8 cellular contexts compared by ENCODE assay signal in the genomic region with DNA sequence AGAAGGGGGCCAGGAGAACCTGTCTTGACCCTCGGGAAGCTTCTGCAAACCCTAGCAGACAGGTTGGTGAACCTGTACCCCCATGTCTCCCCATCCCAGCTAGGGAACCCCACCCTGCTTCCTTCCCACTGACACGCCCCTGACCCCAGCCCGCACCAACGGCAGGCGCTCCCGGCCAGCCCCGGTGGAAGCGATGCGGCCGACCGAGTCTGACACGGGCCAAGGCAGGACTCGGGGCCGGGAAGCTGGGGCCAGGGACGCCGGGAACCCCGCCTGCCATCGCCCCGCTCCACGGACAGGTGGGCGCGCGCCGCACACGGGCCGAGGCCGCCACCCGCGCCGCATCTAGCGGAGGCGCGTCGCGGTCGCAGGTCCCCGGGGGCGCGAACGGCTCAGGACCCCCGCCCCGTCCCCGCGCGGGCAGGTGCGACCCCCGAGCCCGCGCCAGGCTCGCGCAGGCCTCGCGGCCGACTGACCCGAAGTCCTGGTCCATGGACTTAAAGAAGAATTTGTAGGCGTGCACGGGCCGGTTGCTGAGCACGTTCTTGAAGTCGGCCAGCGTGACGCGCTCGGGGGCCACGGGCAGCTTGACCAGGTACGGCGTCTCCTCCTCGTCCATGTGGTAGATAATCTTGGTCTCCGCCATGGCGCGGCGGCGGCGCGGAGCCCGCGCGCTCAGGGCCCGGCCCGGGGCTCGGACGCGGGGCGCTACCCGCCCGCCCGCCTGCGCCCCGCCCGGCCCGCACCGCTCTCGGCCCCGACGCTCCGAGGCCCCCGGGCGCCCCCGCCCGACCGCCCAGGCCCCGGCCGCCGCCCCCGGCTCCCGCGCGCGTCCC. TPM values are rescaled to one million over a fixed set of nuclear protein-coding genes. Genes with fewer than 3 reads are reported as not detected.
A peak's percentile ranks its signal among the peaks of the same experiment; 100 is the strongest.
DNase-seq lines count a peak whose midpoint lies in the region; FAIRE-seq and TF ChIP-seq lines count a peak whose summit lies in the region.

No MANE protein-coding gene starts in this region.

- no peak overlapping the region; the same call in 1 of the 2 replicates for H3K18ac ChIP-seq in H1 (ENCODE audit: extremely low read depth, low read length)

- no peak overlapping the region for H3K56ac ChIP-seq in H1 (replicated peaks; ENCODE audit: insufficient read length, low read depth, low read length)

- H2BK120ac ChIP-seq in H1 (replicated peaks; ENCODE audit: low read depth, low read length) = no peak overlapping the region

- H2BK15ac ChIP-seq in H1 (ENCODE audit: low read length) = no peak overlapping the region

- peaks cover 14% of the 10 kb centered on the region; the same call in 1 of the 2 replicates for H3K23me2 ChIP-seq in H1 (ENCODE audit: low read depth, low read length)

- H3K4me1 ChIP-seq in HEK293 (ENCODE audit: control insufficient read depth, insufficient read depth, low read length) (peaks cover 10% of the 10 kb centered on the region), H1 (replicated peaks in 1 of 4; ENCODE audit: control insufficient read depth in 3 of 4, insufficient read depth in 4 of 4, low read length in 3 of 4) (peaks cover 0 to 38% (median 27%) of the 10 kb centered on the region in 4 experiments; a peak in 6 of 7 replicates)

- H3K36me3 Mint-ChIP-seq in nephron progenitor cell (ENCODE audit: low read depth) = no peaks in the 10 kb centered on the region

- peak overlapping the region; percentile 82 for H3K4me3 Mint-ChIP-seq in nephron progenitor cell

- H4K5ac ChIP-seq in H1 (ENCODE audit: insufficient read length, low read depth, low read length) = no peak overlapping the region

- no peak for DNase-seq in GM12864 (ENCODE audit: low read depth)
- DNase-seq in OCI-M1 (lab: John Stamatoyannopoulos, UW) = peak; percentile 48
- no peak for DNase-seq in H1 (ENCODE audit: low read depth in 1 of 2, low spot score in 2 of 2)
- DNase-seq in nephron progenitor cell = peak; percentile 50
- no peak for DNase-seq in COLO829 (ENCODE audit: low spot score)
- DNase-seq in SHP77 treated with DMSO at 0.1 percent for 48 hours (lab: John Stamatoyannopoulos, UW) = no peak
- no peak for DNase-seq in H4 (ENCODE audit: low spot score)

- no peak for FAIRE-seq in H1 (lab: Jason Lieb, UNC)

- H2AK5ac ChIP-seq in H1 (ENCODE audit: low read depth, low read length) = no peak overlapping the region

- peaks cover 37% of the 10 kb centered on the region for H3K4me1 Mint-ChIP-seq in nephron progenitor cell

- H3K79me1 ChIP-seq in H1 (ENCODE audit: low read depth, low read length) = peaks cover 17% of the 10 kb centered on the region

- CTCF ChIA-PET in HEK293 (lab: Yijun Ruan, JAX) = interaction anchor here (0.6 to 3.5 kb wide), 6 partner anchors 24 to 190 kb away, joined by 3 to 18 read pairs (median 4); no protein-coding TSS in a partner anchor
- CTCF ChIA-PET in H1 (lab: Charles Lee; ENCODE audit: partially characterized antibody) = interaction anchor here (0.6 to 2.1 kb wide), 20 partner anchors 9 to 1033 kb away, joined by 3 to 15 read pairs (median 3); partner anchors contain the start of gene AURKAIP1

- H4K20me1 ChIP-seq in H1 (replicated peaks in 1 of 2; ENCODE audit: control insufficient read depth in 1 of 2, insufficient read depth in 2 of 2, low read length in 2 of 2) = peaks cover 16 to 36% of the 10 kb centered on the region in 2 experiments

- H3K23ac ChIP-seq in H1 (ENCODE audit: insufficient read length) = no peak overlapping the region

- H3K14ac ChIP-seq in H1 (ENCODE audit: insufficient read length) = no peak overlapping the region

- H3K27me3 ChIP-seq in H1 (replicated peaks in 1 of 4; ENCODE audit: control insufficient read depth in 3 of 4, extremely low read depth in 1 of 4, insufficient read depth in 3 of 4, low read length in 3 of 4) = no peaks in the 10 kb centered on the region; a peak in 2 of 7 replicates

- 2% methylated on average over 40 of the region's 109 CpGs; no CpG with 5 or more reads in 1 of the 2 experiments for WGBS in H1 (ENCODE audit: extremely low coverage in 1 of 2, insufficient coverage in 1 of 2, insufficient read length in 1 of 2, insufficient replicate concordance in 2 of 2, low coverage in 1 of 2, low lambda C conversion rate in 2 of 2, missing lambda C conversion rate in 1 of 2), 2 experiments

- no peak overlapping the region for H2AFZ ChIP-seq in H1 (ENCODE audit: low read length)

- H3K4me2 ChIP-seq in H1 (ENCODE audit: insufficient read depth in 1 of 2, low read depth in 2 of 2, low read length in 2 of 2) = peak overlapping the region; percentile 75 to 78

- no peak for TF ChIP-seq RAD21 in H1 (IDR thresholded peaks at IDR 0.05 in 1 of 2, conservative IDR thresholded peaks at IDR 0.05 in 1 of 2; ENCODE audit: low read depth in 2 of 2, low read length in 2 of 2)

- H3K9ac ChIP-seq in H1 (replicated peaks in 1 of 4; ENCODE audit: extremely low read depth in 1 of 4, low read depth in 3 of 4, low read length in 3 of 4) = peak overlapping the region in 3 of 4 experiments; percentile 34 to 77 (median 49); a peak in 6 of 7 replicates

- no peak overlapping the region for H2BK12ac ChIP-seq in H1 (ENCODE audit: low read depth, low read length)

- no peak for TF ChIP-seq CTCF in GM12864 (IDR thresholded peaks at IDR 0.05; ENCODE audit: low read depth, low read length, missing control alignments)
- TF ChIP-seq CTCF in HEK293 (tag by site-specific recombination; IDR thresholded peaks at IDR 0.05) = no peak
- TF ChIP-seq CTCF in H1 (IDR thresholded peaks at IDR 0.05; ENCODE audit: control extremely low read depth in 1 of 3, insufficient read depth in 1 of 3, low read depth in 1 of 3, low read length in 3 of 3) = no peak
- no peak for TF ChIP-seq CTCF in nephron progenitor cell (IDR thresholded peaks at IDR 0.05)

- no peak overlapping the region for H3K27ac Mint-ChIP-seq in nephron progenitor cell

- H3K27me3 Mint-ChIP-seq in nephron progenitor cell (ENCODE audit: low read depth, poor library complexity) = peaks cover 3% of the 10 kb centered on the region

- peak overlapping the region; percentile 81 for H4K91ac ChIP-seq in H1 (replicated peaks; ENCODE audit: insufficient read length, low read length)

- H3K4ac ChIP-seq in H1 (replicated peaks; ENCODE audit: insufficient read length, low read depth, low read length) = no peak overlapping the region

- peaks cover 0 to 28% of the 10 kb centered on the region in 2 experiments; a peak in 3 of 4 replicates for H3K79me2 ChIP-seq in H1 (ENCODE audit: control insufficient read depth in 1 of 2, insufficient read depth in 2 of 2, low read length in 2 of 2)

- TF ChIP-seq POLR2A in H1 (IDR thresholded peaks at IDR 0.05; ENCODE audit: control extremely low read depth in 1 of 2, low read depth in 2 of 2, low read length in 2 of 2) = no peak

- H2BK5ac ChIP-seq in H1 (ENCODE audit: low read depth, low read length) = 0 out of 2 replicates have a peak overlapping the region, but pooled peaks have one; percentile 7

- peak overlapping the region; percentile 87 for H3K27ac ChIP-seq in HEK293 (ENCODE audit: extremely low read depth, low read depth, low read length)
- no peak overlapping the region; the same call in 1 of the 2 replicates for H3K27ac ChIP-seq in H1 (ENCODE audit: low read depth, low read length)

- H3K9me3 ChIP-seq in HEK293 (ENCODE audit: control insufficient read depth, insufficient read depth, low read depth, low read length) (no peaks in the 10 kb centered on the region), H1 (ENCODE audit: insufficient read depth in 2 of 2, low read depth in 1 of 2, low read length in 1 of 2) (no peaks in the 10 kb centered on the region)

- peak overlapping the region; percentile 68; the same call in 1 of the 2 replicates for H4K8ac ChIP-seq in H1 (ENCODE audit: extremely low read depth, insufficient read depth, low read length)

- H3K36me3 ChIP-seq in HEK293 (ENCODE audit: control insufficient read depth in 2 of 2, insufficient read depth in 1 of 2, low read length in 2 of 2) (peaks cover 0 to 14% of the 10 kb centered on the region in 2 experiments; a peak in 1 of 3 replicates), H1 (ENCODE audit: control insufficient read depth in 2 of 4, insufficient read depth in 4 of 4, low read length in 3 of 4) (no peaks in the 10 kb centered on the region)

- no peak overlapping the region for H2BK20ac ChIP-seq in H1 (ENCODE audit: low read length)

- TF ChIP-seq EP300 in H1 (IDR thresholded peaks at IDR 0.05; ENCODE audit: borderline replicate concordance in 1 of 2, low read depth in 2 of 2, low read length in 2 of 2) = no peak

- POLR2A ChIA-PET in HEK293 (lab: Yijun Ruan, JAX) (interaction anchor here (0.5 to 1.6 kb wide), 8 partner anchors 8 to 92 kb away, joined by 3 to 10 read pairs (median 4); partner anchors contain the start of genes AURKAIP1 and CCNL2), H1 (lab: Charles Lee; ENCODE audit: partially characterized antibody) (interaction anchor here (0.7 to 2.3 kb wide), 15 partner anchors 14 to 90 kb away, joined by 3 to 13 read pairs (median 4); partner anchors contain the start of genes AURKAIP1, CCNL2 and TAS1R3)

- no peaks in the 10 kb centered on the region for H3K9me3 Mint-ChIP-seq in nephron progenitor cell

- peak overlapping the region; percentile 82 for H3K4me3 ChIP-seq in GM12864 (ENCODE audit: low read depth, low read length)
- H3K4me3 ChIP-seq in HEK293 (ENCODE audit: low read depth, low read length) = peak overlapping the region; percentile 64
- peak overlapping the region; percentile 60 to 84 (median 65) for H3K4me3 ChIP-seq in H1 (ENCODE audit: extremely low read depth in 1 of 4, insufficient read depth in 2 of 4, low read depth in 3 of 4, low read length in 4 of 4)

RNA-seq across cellular contexts. Expression of gene DVL1, which starts 0.6 kb away (rescaled TPM):
- total RNA-seq in H1 (2021; fragmentation: NEBNext Ultra II Directional; extraction: Animal tissue kit (Norgen Biotek cat#: 25700)) = 56.0 and 58.9 TPM in 2 replicates
- 39.4 and 59.8 TPM in 2 replicates for polyA plus RNA-seq in H1 (2011; rRNA removed)
- polyA plus RNA-seq in H1 (2011; cell fraction: cytosol; rRNA removed) = 45.1 TPM
- 354 TPM for polyA plus RNA-seq in H1 (2011; cell fraction: nucleus; rRNA removed)
- polyA plus RNA-seq in H1 (2012, experiment 1 of 2) = 29.6 to 56.3 TPM (median 52.4 TPM) in 4 replicates
- polyA plus RNA-seq in H1 (2012, experiment 2 of 2) = 32.5 TPM
- polyA plus RNA-seq in H1 (2013, experiment 1 of 2) = 41.1 TPM
- 37.2 TPM for polyA plus RNA-seq in H1 (2013, experiment 2 of 2)
- polyA minus RNA-seq in H1 (2011; rRNA and poly(A)+ RNA removed) = 16.1 and 16.9 TPM in 2 replicates
- polyA minus RNA-seq in H1 (2011; cell fraction: cytosol; rRNA and poly(A)+ RNA removed) = 33.2 TPM
- polyA minus RNA-seq in H1 (2011; cell fraction: nucleus; rRNA and poly(A)+ RNA removed) = 81.8 TPM
- total RNA-seq in H4 (2014; rRNA removed; shearing (Covaris generic)) = 11.7 and 33.3 TPM in 2 replicates

RNA-seq across cellular contexts. Expression of gene MXRA8, which starts 9.7 kb away (rescaled TPM):
- 10.0 and 10.5 TPM in 2 replicates for total RNA-seq in H1 (2021; fragmentation: NEBNext Ultra II Directional; extraction: Animal tissue kit (Norgen Biotek cat#: 25700))
- 17.2 and 35.4 TPM in 2 replicates for polyA plus RNA-seq in H1 (2011; rRNA removed)
- polyA plus RNA-seq in H1 (2011; cell fraction: cytosol; rRNA removed) = 21.3 TPM
- polyA plus RNA-seq in H1 (2011; cell fraction: nucleus; rRNA removed) = 57.8 TPM
- 6.4 to 14.9 TPM (median 13.3 TPM) in 4 replicates for polyA plus RNA-seq in H1 (2012, experiment 1 of 2)
- 7.6 TPM for polyA plus RNA-seq in H1 (2012, experiment 2 of 2)
- 12.0 TPM for polyA plus RNA-seq in H1 (2013, experiment 1 of 2)
- polyA plus RNA-seq in H1 (2013, experiment 2 of 2) = 10.6 TPM
- 3.0 and 3.5 TPM in 2 replicates for polyA minus RNA-seq in H1 (2011; rRNA and poly(A)+ RNA removed)
- polyA minus RNA-seq in H1 (2011; cell fraction: cytosol; rRNA and poly(A)+ RNA removed) = 9.2 TPM
- polyA minus RNA-seq in H1 (2011; cell fraction: nucleus; rRNA and poly(A)+ RNA removed) = 7.8 TPM
- 41.2 and 46.0 TPM in 2 replicates for total RNA-seq in H4 (2014; rRNA removed; shearing (Covaris generic))

RNA-seq across cellular contexts. Expression of gene TAS1R3, which starts 17.6 kb away (rescaled TPM):
- total RNA-seq in H1 (2021; fragmentation: NEBNext Ultra II Directional; extraction: Animal tissue kit (Norgen Biotek cat#: 25700)) = 0.11 and 0.19 TPM in 2 replicates
- polyA plus RNA-seq in H1 (2011; rRNA removed) = 0.03 and 0.16 TPM in 2 replicates
- polyA plus RNA-seq in H1 (2011; cell fraction: cytosol; rRNA removed) = 0.06 TPM
- 0.64 TPM for polyA plus RNA-seq in H1 (2011; cell fraction: nucleus; rRNA removed)
- polyA plus RNA-seq in H1 (2012, experiment 1 of 2) = 0.12 to 0.22 TPM (median 0.17 TPM) in 4 replicates
- 0.14 TPM for polyA plus RNA-seq in H1 (2012, experiment 2 of 2)
- polyA plus RNA-seq in H1 (2013, experiment 1 of 2) = 0.04 TPM
- 0.02 TPM for polyA plus RNA-seq in H1 (2013, experiment 2 of 2)
- polyA minus RNA-seq in H1 (2011; rRNA and poly(A)+ RNA removed) = 0.05 TPM in 1 of 2 replicates, not detected in the other
- not detected for polyA minus RNA-seq in H1 (2011; cell fraction: cytosol; rRNA and poly(A)+ RNA removed)
- polyA minus RNA-seq in H1 (2011; cell fraction: nucleus; rRNA and poly(A)+ RNA removed) = 0.40 TPM
- total RNA-seq in H4 (2014; rRNA removed; shearing (Covaris generic)) = not detected in 2 replicates

RNA-seq across cellular contexts. Expression of gene CPTP, which starts 24.0 kb away (rescaled TPM):
- 10.6 and 13.3 TPM in 2 replicates for total RNA-seq in H1 (2021; fragmentation: NEBNext Ultra II Directional; extraction: Animal tissue kit (Norgen Biotek cat#: 25700))
- 8.1 and 13.4 TPM in 2 replicates for polyA plus RNA-seq in H1 (2011; rRNA removed)
- 7.0 TPM for polyA plus RNA-seq in H1 (2011; cell fraction: cytosol; rRNA removed)
- 8.0 TPM for polyA plus RNA-seq in H1 (2011; cell fraction: nucleus; rRNA removed)
- polyA plus RNA-seq in H1 (2012, experiment 1 of 2) = 5.8 to 8.6 TPM (median 8.1 TPM) in 4 replicates
- 9.5 TPM for polyA plus RNA-seq in H1 (2012, experiment 2 of 2)
- 10.1 TPM for polyA plus RNA-seq in H1 (2013, experiment 1 of 2)
- polyA plus RNA-seq in H1 (2013, experiment 2 of 2) = 9.7 TPM
- 2.2 and 3.2 TPM in 2 replicates for polyA minus RNA-seq in H1 (2011; rRNA and poly(A)+ RNA removed)
- 6.8 TPM for polyA minus RNA-seq in H1 (2011; cell fraction: cytosol; rRNA and poly(A)+ RNA removed)
- polyA minus RNA-seq in H1 (2011; cell fraction: nucleus; rRNA and poly(A)+ RNA removed) = 11.6 TPM
- 12.0 and 18.5 TPM in 2 replicates for total RNA-seq in H4 (2014; rRNA removed; shearing (Covaris generic))

RNA-seq across cellular contexts. Expression of gene INTS11, which starts 24.2 kb away (rescaled TPM):
- total RNA-seq in H1 (2021; fragmentation: NEBNext Ultra II Directional; extraction: Animal tissue kit (Norgen Biotek cat#: 25700)) = 113 and 116 TPM in 2 replicates
- polyA plus RNA-seq in H1 (2011; rRNA removed) = 243 and 324 TPM in 2 replicates
- 210 TPM for polyA plus RNA-seq in H1 (2011; cell fraction: cytosol; rRNA removed)
- 662 TPM for polyA plus RNA-seq in H1 (2011; cell fraction: nucleus; rRNA removed)
- 121 to 180 TPM (median 164 TPM) in 4 replicates for polyA plus RNA-seq in H1 (2012, experiment 1 of 2)
- polyA plus RNA-seq in H1 (2012, experiment 2 of 2) = 131 TPM
- polyA plus RNA-seq in H1 (2013, experiment 1 of 2) = 99.2 TPM
- polyA plus RNA-seq in H1 (2013, experiment 2 of 2) = 89.5 TPM
- polyA minus RNA-seq in H1 (2011; rRNA and poly(A)+ RNA removed) = 115 and 144 TPM in 2 replicates
- polyA minus RNA-seq in H1 (2011; cell fraction: cytosol; rRNA and poly(A)+ RNA removed) = 86.7 TPM
- polyA minus RNA-seq in H1 (2011; cell fraction: nucleus; rRNA and poly(A)+ RNA removed) = 144 TPM
- 76.9 and 88.3 TPM in 2 replicates for total RNA-seq in H4 (2014; rRNA removed; shearing (Covaris generic))

Comparison
In these comparisons a context has a peak if more than half of its experiments do, and no peak if none do; other contexts are left out.
1. DNase-seq: peak in OCI-M1 (single experiment) and nephron progenitor cell (single experiment); none in GM12864 (single experiment), H1 (0 of 2), COLO829 (single experiment), SHP77 treated with DMSO at 0.1 percent for 48 hours (single experiment) and H4 (single experiment).
2. Peak in every context shown above with its lines, with median percentiles within 50 percentile points of each other: H3K4me3 ChIP-seq.